Comparison of ENCODE assay signal across 8 cellular contexts in genomic region chr1:159945483-159946241, GRCh38. TPM values are rescaled to one million over a fixed set of nuclear protein-coding genes. Genes with fewer than 3 reads are reported as not detected.
A peak's percentile ranks its signal among the peaks of the same experiment; 100 is the strongest.
DNase-seq lines count a peak whose midpoint lies in the region; ATAC-seq and TF ChIP-seq lines count a peak whose summit lies in the region.

Gene IGSF9 (minus strand): TSS chr1:159945613. CDS start chr1:159943454, 2,159 bp downstream.

- peak; percentile 74 to 80 for TF ChIP-seq CTCF in Caco-2 (IDR thresholded peaks at IDR 0.05; ENCODE audit: insufficient read depth in 1 of 2, low read depth in 1 of 2, low read length in 1 of 2, severe bottlenecking in 1 of 2, unreplicated experiment in 1 of 2)

- H3K4me3 Mint-ChIP-seq in Caco-2 (ENCODE audit: unreplicated experiment) = peak within 1 kb of the TSS; percentile 83

- H3K4me3 ChIP-seq in Caco-2 (ENCODE audit: low read depth, low read length) = peak within 1 kb of the TSS; percentile 50

- H3K27me3 ChIP-seq in Caco-2 (replicated peaks; ENCODE audit: control insufficient read depth, insufficient read depth, low read length) = no peaks in the 10 kb centered on the region

- peaks cover 61% of the 10 kb centered on the region for H3K4me1 Mint-ChIP-seq in Caco-2 (ENCODE audit: low read depth, unreplicated experiment)

- no peaks in the 10 kb centered on the region for H3K36me3 ChIP-seq in Caco-2 (ENCODE audit: control insufficient read depth, insufficient read depth, low read length)

- peaks cover 56% of the 10 kb centered on the region for H3K4me1 ChIP-seq in Caco-2

- intact Hi-C loops in Caco-2 (cut with micrococcal nuclease; ENCODE audit: unreplicated experiment) = loop anchor here (1.0 to 2.0 kb wide), 4 partner anchors 9 to 147 kb away; no protein-coding TSS in a partner anchor

- H3K36me3 Mint-ChIP-seq in Caco-2 (ENCODE audit: insufficient read depth, unreplicated experiment) = no peaks in the 10 kb centered on the region

- peak within 1 kb of the TSS; percentile 68 for H3K27ac Mint-ChIP-seq in Caco-2 (ENCODE audit: unreplicated experiment)

- no TSS peak for BruUV-seq in Caco-2 (replicated peaks; lab: Mats Ljungman, UMichigan)

- DNase-seq in Caco-2 (peak; percentile 95 to 97), NCI-H69 (lab: John Stamatoyannopoulos, UW) (peak; percentile 99), epithelial cell of prostate (ENCODE audit: low read depth, low spot score) (peak; percentile 85), middle frontal gyrus (ENCODE audit: extremely low spot score, low spot score) (peak; percentile 50), MV-4-11 (lab: John Stamatoyannopoulos, UW) (no peak)
- peak; percentile 86 for DNase-seq in activated CD8-positive, alpha-beta memory T cell treated with anti-CD3 and anti-CD28 coated beads, Interleukin-2, amount 50 U/mL, for 48 hours
- DNase-seq in stimulated activated CD8-positive, alpha-beta memory T cell treated with anti-CD3 and anti-CD28 coated beads, Interleukin-15, amount 100 ng/mL, for 48 hours (ENCODE audit: low read depth in 2 of 2) = peak; percentile 70 to 74

- CTCF ChIA-PET in Caco-2 (lab: Charles Lee) = interaction anchor here (0.6 to 1.8 kb wide), 16 partner anchors 9 to 248 kb away, joined by 3 to 34 read pairs (median 6); partner anchors contain the start of genes CFAP45, DUSP23 and SLAMF9

- peak within 1 kb of the TSS; percentile 82 for H3K27ac ChIP-seq in epithelial cell of prostate

- no peaks in the 10 kb centered on the region for H3K9me3 ChIP-seq in Caco-2

- H3K27me3 Mint-ChIP-seq in Caco-2 (ENCODE audit: insufficient read depth, unreplicated experiment) = no peaks in the 10 kb centered on the region

- H3K9me3 Mint-ChIP-seq in Caco-2 (ENCODE audit: unreplicated experiment) = no peaks in the 10 kb centered on the region

- POLR2A ChIA-PET in Caco-2 (lab: Charles Lee) = interaction anchor here (0.6 to 1.3 kb wide), 3 partner anchors 12 to 146 kb away, joined by 3 to 4 read pairs (median 3); no protein-coding TSS in a partner anchor

- ATAC-seq in HG02885 (IDR thresholded peaks at IDR 0.05; ENCODE audit: poor library complexity, unreplicated experiment) = peak; percentile 59

RNA-seq across cellular contexts. Expression of gene IGSF9, which starts in this region (rescaled TPM):
- total RNA-seq in Caco-2 (2022) = 19.6 and 21.2 TPM in 2 replicates
